Comparison of ENCODE assay signal across 11 cellular contexts in genomic region chr7:27708485-27708884, GRCh38.
"Had no signal": no experiment of that assay in that cellular context is flagged by ENCODE, and none has a peak within 500 bp of the region (broad histone marks: within the 10 kb centered on the region; RNA-seq: fewer than 3 reads in every experiment).

No MANE protein-coding gene starts in this region.

- H3K9me3 ChIP-seq: HAP-1 had no signal

- H3K9ac ChIP-seq: GM23248 had no signal

- ATAC-seq: GM23338, HCT116 had no signal

- H3K4me2 ChIP-seq: GM23338 had no signal

- H3K4me1 ChIP-seq: HAP-1 had no signal

- H3K27ac Mint-ChIP-seq: GM23338, H9, HFFc6 had no signal

- H3K4me1 Mint-ChIP-seq: GM23338, H9 had no signal

- H3K27ac ChIP-seq: GM23248 had no signal

- DNase-seq: GOT3, H7, H9, HCEC 1CT, HFFc6 had no signal

- H2AFZ ChIP-seq: GM23248, GM23338 had no signal

- H3K4me3 Mint-ChIP-seq: GM23338, H9, HFFc6 had no signal

- H3K9me3 Mint-ChIP-seq: GM23338, HFFc6 had no signal

- H3K36me3 ChIP-seq: HAP-1 had no signal

- FAIRE-seq: H1, H54 had no signal

- H3K4me3 ChIP-seq: GM23248, GM23338, HAP-1 had no signal
